In the genomic region with DNA sequence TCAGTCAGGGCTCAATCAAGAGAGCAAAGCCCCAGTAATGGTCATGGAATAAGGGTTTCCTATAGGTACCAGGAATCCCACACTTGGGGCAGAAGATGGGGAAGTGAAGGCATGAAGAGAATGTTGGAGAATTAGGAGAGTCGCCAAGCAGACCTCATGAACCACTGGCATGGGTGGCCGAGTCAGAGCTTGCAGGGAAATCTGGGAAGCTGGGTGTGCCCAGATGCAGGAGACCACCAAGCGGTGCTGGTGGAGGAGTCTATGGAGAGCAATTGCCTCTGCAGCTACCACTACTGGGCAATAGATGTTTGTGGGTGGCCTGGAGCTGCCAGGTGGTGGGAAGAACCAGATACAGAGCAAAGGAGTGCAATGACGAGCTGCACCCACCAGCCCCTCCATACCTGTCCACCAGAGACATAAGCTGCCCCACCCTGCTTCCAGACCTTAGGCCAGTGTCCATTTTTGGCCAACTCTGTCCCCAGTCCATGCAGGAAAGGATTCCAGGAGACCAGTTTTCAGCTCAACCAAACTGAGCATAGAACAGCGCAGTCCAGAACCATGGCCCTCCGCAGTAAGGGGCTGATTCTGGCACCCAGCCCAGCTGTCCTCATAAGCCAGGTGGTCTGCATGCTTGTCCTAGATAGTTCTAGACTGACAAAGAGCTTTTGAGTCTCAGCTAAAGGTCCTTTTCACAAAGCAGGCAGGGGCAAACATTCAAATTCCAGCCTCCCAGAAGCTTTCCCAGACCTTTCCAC, we compare ENCODE assay signal across 16 cellular contexts.
DNase-seq lines count a peak whose midpoint lies in the region; ATAC-seq, FAIRE-seq and TF ChIP-seq lines count a peak whose summit lies in the region.
"Had no signal": no experiment of that assay in that cellular context is flagged by ENCODE, and none has a peak within 500 bp of the region (broad histone marks: within the 10 kb centered on the region; RNA-seq: fewer than 3 reads in every experiment).

No MANE protein-coding gene starts in this region.

- H3K18ac ChIP-seq in mesenchymal stem cell (ENCODE audit: low read depth in 1 of 2, low read length in 2 of 2): peak overlapping the region in 1 of 2 experiments; percentile 50

- H3K27ac Mint-ChIP-seq in astrocyte (ENCODE audit: unreplicated experiment) (no peak overlapping the region), type B pancreatic cell (peak overlapping the region; percentile 41)
- H3K27ac Mint-ChIP-seq: B cell; CD8-positive, alpha-beta memory T cell had no signal

- H3K79me1 ChIP-seq in mesenchymal stem cell (replicated peaks; ENCODE audit: low read length, poor library complexity, severe bottlenecking): no peaks in the 10 kb centered on the region

- peaks cover 17% of the 10 kb centered on the region for H3K4me1 Mint-ChIP-seq in astrocyte (ENCODE audit: low read depth, unreplicated experiment)
- H3K4me1 Mint-ChIP-seq in type B pancreatic cell (ENCODE audit: unreplicated experiment): peaks cover 53% of the 10 kb centered on the region

- H4K8ac ChIP-seq in mesenchymal stem cell (ENCODE audit: low read length): no peak overlapping the region

- TF ChIP-seq CTCF in astrocyte (IDR thresholded peaks at IDR 0.05; ENCODE audit: insufficient read depth, low read depth, low read length) (no peak), type B pancreatic cell (conservative IDR thresholded peaks at IDR 0.05) (no peak)

- H3K14ac ChIP-seq in mesenchymal stem cell (ENCODE audit: low read length in 2 of 2): no peak overlapping the region

- peak overlapping the region; percentile 63 to 92 (median 83) for H3K4me2 ChIP-seq in BLaER1 treated with 17β-estradiol and CSF1 and Interleukin-3, amounts not matched to agents 10 nM and 100 nM
- H3K4me2 ChIP-seq in astrocyte (ENCODE audit: low read length) (peak overlapping the region; percentile 55), mesenchymal stem cell (ENCODE audit: low read length, poor library complexity, severe bottlenecking) (no peak overlapping the region)

- H3K4ac ChIP-seq in mesenchymal stem cell (ENCODE audit: low read depth in 1 of 2, low read length in 2 of 2): no peak overlapping the region

- H3K36me3 Mint-ChIP-seq in astrocyte (ENCODE audit: low read depth, unreplicated experiment) (no peaks in the 10 kb centered on the region), type B pancreatic cell (no peaks in the 10 kb centered on the region)
- H3K36me3 Mint-ChIP-seq: CD8-positive, alpha-beta memory T cell had no signal

- H3K27me3 Mint-ChIP-seq in astrocyte (ENCODE audit: low read depth, unreplicated experiment) (peaks cover 67% of the 10 kb centered on the region), type B pancreatic cell (peaks cover 10% of the 10 kb centered on the region)

- no peak overlapping the region for H2AFZ ChIP-seq in astrocyte (ENCODE audit: low read depth, low read length)
- H2AFZ ChIP-seq in mesenchymal stem cell (ENCODE audit: low read depth, low read length): no peak overlapping the region

- H3K79me2 ChIP-seq in astrocyte (ENCODE audit: insufficient read depth, low read length): no peaks in the 10 kb centered on the region

- H3K27ac ChIP-seq in BLaER1 treated with 17β-estradiol and CSF1 and Interleukin-3, amounts not matched to agents 10 nM and 100 nM: peak overlapping the region in 9 of 11 experiments; percentile 57 to 89 (median 79); a peak in 17 of 22 replicates
- H3K27ac ChIP-seq in astrocyte (ENCODE audit: low read depth, low read length) (no peak overlapping the region), mesenchymal stem cell (ENCODE audit: low read length, poor library complexity, severe bottlenecking) (no peak overlapping the region)

- no peak for DNase-seq in astrocyte (ENCODE audit: low read depth)
- DNase-seq in mesenchymal stem cell: no peak
- no peak for DNase-seq in type B pancreatic cell (ENCODE audit: extremely low spot score, unreplicated experiment)
- no peak for DNase-seq in NCI-H2227 treated with DMSO at 0.1 percent for 48 hours (lab: John Stamatoyannopoulos, UW)
- DNase-seq: CD8-positive, alpha-beta memory T cell; DND-41; GDM1; GOT3; H9 had no signal

- peak overlapping the region in 7 of 11 experiments; percentile 50 to 78 (median 73); a peak in 15 of 22 replicates for H3K9ac ChIP-seq in BLaER1 treated with 17β-estradiol and CSF1 and Interleukin-3, amounts not matched to agents 10 nM and 100 nM
- H3K9ac ChIP-seq in astrocyte (ENCODE audit: low read length) (no peak overlapping the region), mesenchymal stem cell (ENCODE audit: low read length) (no peak overlapping the region)

- ATAC-seq in SK-N-SH treated with all-trans-retinoic acid at 6 μM for 48 hours (no peak), HG02623 (IDR thresholded peaks at IDR 0.05; ENCODE audit: unreplicated experiment) (no peak)

- H3K27me3 ChIP-seq in BLaER1 treated with 17β-estradiol and CSF1 and Interleukin-3, amounts not matched to agents 10 nM and 100 nM: no peaks in the 10 kb centered on the region
- no peaks in the 10 kb centered on the region for H3K27me3 ChIP-seq in astrocyte (ENCODE audit: insufficient read depth, low read length)
- H3K27me3 ChIP-seq in mesenchymal stem cell (ENCODE audit: control insufficient read depth in 1 of 2, insufficient read depth in 1 of 2, low read length in 2 of 2): peaks cover 32 to 63% of the 10 kb centered on the region in 2 experiments

- H4K91ac ChIP-seq in mesenchymal stem cell (ENCODE audit: low read length): peak overlapping the region; percentile 7

- H2BK120ac ChIP-seq in mesenchymal stem cell (ENCODE audit: low read depth, low read length): no peak overlapping the region

- H3K4me3 ChIP-seq in BLaER1 treated with 17β-estradiol and CSF1 and Interleukin-3, amounts not matched to agents 10 nM and 100 nM: 0 out of 20 replicates have a peak overlapping the region, but pooled peaks of 1 of the 10 experiments have one; percentile 15
- H3K4me3 ChIP-seq in astrocyte (ENCODE audit: insufficient read depth, low read depth, low read length) (no peak overlapping the region), mesenchymal stem cell (ENCODE audit: insufficient read depth in 1 of 2, low read depth in 1 of 2, low read length in 2 of 2) (no peak overlapping the region)

- no peak overlapping the region for H3K4me3 Mint-ChIP-seq in astrocyte (ENCODE audit: unreplicated experiment)
- H3K4me3 Mint-ChIP-seq in type B pancreatic cell: no peak overlapping the region
- H3K4me3 Mint-ChIP-seq: B cell; CD8-positive, alpha-beta memory T cell; H9 had no signal

- 98% methylated on average over 6 of the region's 6 CpGs for WGBS in mesenchymal stem cell

- H3K36me3 ChIP-seq in BLaER1 treated with 17β-estradiol and CSF1 and Interleukin-3, amounts not matched to agents 10 nM and 100 nM: no peaks in the 10 kb centered on the region
- H3K36me3 ChIP-seq in astrocyte (ENCODE audit: insufficient read depth, low read length): no peaks in the 10 kb centered on the region
- H3K36me3 ChIP-seq in mesenchymal stem cell (ENCODE audit: control insufficient read depth in 1 of 2, insufficient read depth in 2 of 2, low read depth in 1 of 2, low read length in 2 of 2): no peaks in the 10 kb centered on the region

- H3K9me3 Mint-ChIP-seq in astrocyte (ENCODE audit: unreplicated experiment): peaks cover 15% of the 10 kb centered on the region
- H3K9me3 Mint-ChIP-seq in type B pancreatic cell: peaks cover 7% of the 10 kb centered on the region
- H3K9me3 Mint-ChIP-seq: CD8-positive, alpha-beta memory T cell; H9 had no signal

- H2BK5ac ChIP-seq in mesenchymal stem cell (ENCODE audit: low read depth, low read length, poor library complexity, severe bottlenecking): no peak overlapping the region

- H3K4me1 ChIP-seq in BLaER1 treated with 17β-estradiol and CSF1 and Interleukin-3, amounts not matched to agents 10 nM and 100 nM: peaks cover 42 to 76% (median 68%) of the 10 kb centered on the region in 10 experiments
- H3K4me1 ChIP-seq in astrocyte (ENCODE audit: insufficient read depth, low read length): peaks cover 16% of the 10 kb centered on the region
- H3K4me1 ChIP-seq in mesenchymal stem cell (ENCODE audit: control insufficient read depth, insufficient read depth, low read depth, low read length): peaks cover 5% of the 10 kb centered on the region

- peak overlapping the region in 1 of 2 experiments; percentile 8 for H2BK12ac ChIP-seq in mesenchymal stem cell (ENCODE audit: low read length in 2 of 2)

- no peak overlapping the region for H2BK15ac ChIP-seq in mesenchymal stem cell (ENCODE audit: low read depth, poor library complexity, severe bottlenecking)

- H3K23ac ChIP-seq in mesenchymal stem cell (ENCODE audit: low read length in 2 of 2): no peak overlapping the region

- FAIRE-seq in astrocyte (lab: Jason Lieb, UNC): no peak
- FAIRE-seq: A204.1, GM12892 had no signal

- H4K20me1 ChIP-seq in BLaER1 treated with 17β-estradiol and CSF1 and Interleukin-3, amounts not matched to agents 10 nM and 100 nM: no peaks in the 10 kb centered on the region
- H4K20me1 ChIP-seq in astrocyte (ENCODE audit: insufficient read depth, low read length): no peaks in the 10 kb centered on the region

- H3K9me3 ChIP-seq in BLaER1 treated with 17β-estradiol and CSF1 and Interleukin-3, amounts not matched to agents 10 nM and 100 nM (replicated peaks in 1 of 11): no peaks in the 10 kb centered on the region
- H3K9me3 ChIP-seq in astrocyte (ENCODE audit: insufficient read depth, low read depth, low read length) (no peaks in the 10 kb centered on the region), mesenchymal stem cell (ENCODE audit: control insufficient read depth, low read length) (no peaks in the 10 kb centered on the region)
- H3K9me3 ChIP-seq: Caco-2 had no signal

- no peak overlapping the region for H2AK5ac ChIP-seq in mesenchymal stem cell (ENCODE audit: low read length, severe bottlenecking)

TF ChIP-seq in SK-N-SH treated with all-trans-retinoic acid at 6 μM for 48 hours, 23 proteins besides CTCF, POLR2A, EP300 and RAD21:
- no peak for TF ChIP-seq ZFP3 (CRISPR knock-in tag; IDR thresholded peaks at IDR 0.05)
TF ChIP-seq in SK-N-SH treated with all-trans-retinoic acid at 6 μM for 48 hours: peak in this region for 0.

Comparison
In these comparisons a context has a peak if more than half of its experiments do, and no peak if none do; other contexts are left out.
1. H3K27ac ChIP-seq: peak in BLaER1 treated with 17β-estradiol and CSF1 and Interleukin-3, amounts not matched to agents 10 nM and 100 nM (9 of 11); none in astrocyte (single experiment) and mesenchymal stem cell (single experiment).
2. H3K9ac ChIP-seq: peak in BLaER1 treated with 17β-estradiol and CSF1 and Interleukin-3, amounts not matched to agents 10 nM and 100 nM (7 of 11); none in astrocyte (single experiment) and mesenchymal stem cell (single experiment).